In the genomic region with DNA sequence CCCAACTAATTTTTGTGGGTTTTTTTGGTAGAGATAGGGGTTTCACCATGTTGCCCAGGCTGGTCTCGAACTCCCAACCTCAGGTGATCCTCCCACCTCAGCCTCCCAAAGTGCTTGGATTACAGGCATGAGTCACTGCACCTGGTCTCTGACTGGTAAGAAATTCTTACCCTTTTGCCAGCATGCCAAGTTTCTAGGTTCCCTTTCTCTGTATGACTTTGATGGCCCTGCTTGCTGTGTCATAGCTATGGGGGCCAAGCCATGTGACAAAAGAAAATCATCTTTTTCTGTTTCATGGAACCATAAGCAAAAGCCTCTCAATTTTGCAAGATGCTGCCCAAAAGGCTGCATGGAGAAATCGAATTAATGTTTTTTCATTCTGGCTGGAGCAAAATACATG, we compare ENCODE assay signal across 1 cellular context. TPM values are rescaled to one million over a fixed set of nuclear protein-coding genes. Genes with fewer than 3 reads are reported as not detected.
"Had no signal": no experiment of that assay in that cellular context is flagged by ENCODE, and none has a peak within 500 bp of the region (broad histone marks: within the 10 kb centered on the region; RNA-seq: fewer than 3 reads in every experiment).

No MANE protein-coding gene starts in this region.

RNA-seq across cellular contexts. Expression of a gene that starts 39.4 kb away (rescaled TPM):
- total RNA-seq: GM23248 had no signal
